ENCODE assay signal across 8 cellular contexts in genomic region chr16:51152691-51153261, GRCh38. TPM values are rescaled to one million over a fixed set of nuclear protein-coding genes. Genes with fewer than 3 reads are reported as not detected.
A peak's percentile ranks its signal among the peaks of the same experiment; 100 is the strongest.
DNase-seq lines count a peak whose midpoint lies in the region; ATAC-seq, FAIRE-seq and TF ChIP-seq lines count a peak whose summit lies in the region.

No MANE protein-coding gene starts in this region.

- no peak overlapping the region for H3K4me3 Mint-ChIP-seq in T-helper 1 cell treated with Interleukin-12 subunit alpha and Interleukin-12 subunit beta and Interleukin-4 antibody, amounts not matched to agents 30 μg/mL and 1 μg/mL, for 36 hours

- peak overlapping the region; percentile 82 for H3K27ac Mint-ChIP-seq in T-helper 1 cell treated with Interleukin-12 subunit alpha and Interleukin-12 subunit beta and Interleukin-4 antibody, amounts not matched to agents 30 μg/mL and 1 μg/mL, for 36 hours

- no peak for DNase-seq in T-helper 1 cell
- no peak for DNase-seq in astrocyte of the cerebellum (ENCODE audit: low read depth)
- DNase-seq in kidney glomerular epithelial cell (lab: John Stamatoyannopoulos, UW) = peak; percentile 66
- DNase-seq in substantia nigra (lab: John Stamatoyannopoulos, UW) = peak in 23 of 49 donors; percentile 22 to 92 (median 55)
- DNase-seq in effector CD8-positive, alpha-beta T cell (lab: John Stamatoyannopoulos, UW) = no peak
- no peak for DNase-seq in GM12891 (ENCODE audit: insufficient read length, low spot score)

- ATAC-seq in GM21390 (IDR thresholded peaks at IDR 0.05; ENCODE audit: unreplicated experiment) = no peak

- TF ChIP-seq CTCF in astrocyte of the cerebellum (IDR thresholded peaks at IDR 0.05; ENCODE audit: low read depth, low read length, missing control alignments) = no peak

- no peak for TF ChIP-seq POLR2A in GM12891 (IDR thresholded peaks at IDR 0.05; ENCODE audit: low read depth, low read length)

- H3K9me3 Mint-ChIP-seq in T-helper 1 cell treated with Interleukin-12 subunit alpha and Interleukin-12 subunit beta and Interleukin-4 antibody, amounts not matched to agents 30 μg/mL and 1 μg/mL, for 36 hours = peaks cover 4% of the 10 kb centered on the region

- in situ Hi-C loops in astrocyte of the cerebellum (cut with HindIII; ENCODE audit: low sequenced_read_pairs) = no loop called here

- H3K27ac ChIP-seq in substantia nigra (ENCODE audit: low read depth, low read length, poor library complexity, severe bottlenecking) = peak overlapping the region; percentile 99

- peaks cover 80% of the 10 kb centered on the region for H3K27me3 Mint-ChIP-seq in T-helper 1 cell treated with Interleukin-12 subunit alpha and Interleukin-12 subunit beta and Interleukin-4 antibody, amounts not matched to agents 30 μg/mL and 1 μg/mL, for 36 hours (ENCODE audit: low read depth)

- H3K36me3 Mint-ChIP-seq in T-helper 1 cell treated with Interleukin-12 subunit alpha and Interleukin-12 subunit beta and Interleukin-4 antibody, amounts not matched to agents 30 μg/mL and 1 μg/mL, for 36 hours (ENCODE audit: low read depth) = no peaks in the 10 kb centered on the region

- peak overlapping the region; percentile 58 for H3K4me3 ChIP-seq in astrocyte of the cerebellum (ENCODE audit: low read depth, low read length)

- H3K4me1 Mint-ChIP-seq in T-helper 1 cell treated with Interleukin-12 subunit alpha and Interleukin-12 subunit beta and Interleukin-4 antibody, amounts not matched to agents 30 μg/mL and 1 μg/mL, for 36 hours (ENCODE audit: low read depth) = peaks cover 2% of the 10 kb centered on the region

- no peak for FAIRE-seq in GM12891 (lab: Jason Lieb, UNC)

TF ChIP-seq in GM12891, 5 proteins besides CTCF, POLR2A, EP300 and RAD21:
- TF ChIP-seq SPI1 (IDR thresholded peaks at IDR 0.05; ENCODE audit: low read depth, low read length) (no peak), POU2F2 (IDR thresholded peaks at IDR 0.05; ENCODE audit: low read depth, low read length) (no peak), TAF1 (IDR thresholded peaks at IDR 0.05; ENCODE audit: low read depth, low read length) (no peak), POLR2AphosphoS5 (IDR thresholded peaks at IDR 0.05; ENCODE audit: low read depth, low read length) (no peak), PAX5 (IDR thresholded peaks at IDR 0.05; ENCODE audit: insufficient read depth, low read length, severe bottlenecking) (no peak)
TF ChIP-seq in GM12891: peak in this region for 0.

RNA-seq across cellular contexts. Expression of gene SALL1, which starts 1.7 kb away (rescaled TPM):
- not detected for polyA plus RNA-seq in GM12891 (2012; ENCODE audit: low read depth, missing spikeins)
